ENCODE assay signal across 8 cellular contexts in the genomic region with DNA sequence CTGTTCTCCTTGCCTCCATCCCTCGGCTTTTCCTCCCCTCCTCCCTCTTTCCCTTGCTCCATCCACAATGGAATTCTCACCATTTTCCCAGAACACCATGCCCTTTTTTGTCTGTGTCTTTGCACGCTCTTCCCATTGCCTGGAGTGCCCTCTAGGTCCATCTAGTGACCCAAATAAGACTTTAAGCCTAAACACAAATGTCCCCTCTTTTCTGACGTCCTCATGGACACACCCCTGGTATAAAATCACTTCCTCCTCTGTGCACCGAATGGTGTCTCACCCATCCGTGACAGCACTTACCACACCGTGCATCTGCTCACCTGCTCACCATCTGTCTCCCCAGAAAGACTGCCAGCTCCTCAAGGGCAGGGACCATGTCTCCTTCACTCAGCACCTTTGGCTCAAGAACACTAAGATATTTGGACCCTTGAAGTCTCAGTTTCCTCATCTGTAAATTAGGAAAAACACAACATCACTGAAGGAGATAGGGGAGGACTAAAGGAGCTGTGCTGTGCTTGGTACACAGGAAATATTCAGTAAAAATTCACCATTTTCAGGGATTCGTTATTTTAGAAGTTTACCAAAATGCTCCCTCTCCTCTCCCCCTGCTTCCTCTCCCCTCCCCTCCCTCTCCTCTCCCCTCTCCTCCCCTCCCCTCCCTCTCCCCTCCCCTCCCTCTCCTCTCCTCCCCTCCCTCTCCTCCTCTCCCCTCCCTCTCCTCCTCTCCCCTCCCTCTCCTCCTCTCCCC. TPM values are rescaled to one million over a fixed set of nuclear protein-coding genes. Genes with fewer than 3 reads are reported as not detected.
DNase-seq lines count a peak whose midpoint lies in the region; ATAC-seq, FAIRE-seq and TF ChIP-seq lines count a peak whose summit lies in the region.

No MANE protein-coding gene starts in this region.

- no peak overlapping the region for H2AK5ac ChIP-seq in H9 (ENCODE audit: insufficient read length, low read length)

- H3K79me1 ChIP-seq in H9 (ENCODE audit: insufficient read depth, low read depth, low read length, poor library complexity, severe bottlenecking) = no peaks in the 10 kb centered on the region

- no peak overlapping the region for H3K18ac ChIP-seq in H9 (ENCODE audit: insufficient read length, low read depth, low read length)

- no peak overlapping the region for H3K9ac ChIP-seq in BLaER1
- no peak overlapping the region for H3K9ac ChIP-seq in H9 (ENCODE audit: extremely low read depth, insufficient read length, low read length)

- H3K23ac ChIP-seq in H9 (ENCODE audit: insufficient read length, low read depth, low read length) = no peak overlapping the region

- H3K27ac ChIP-seq in BLaER1 = no peak overlapping the region
- no peak overlapping the region for H3K27ac ChIP-seq in H9 (ENCODE audit: insufficient read length, low read depth, low read length)
- H3K27ac ChIP-seq in cardiac muscle cell = no peak overlapping the region

- peaks cover 33 to 38% of the 10 kb centered on the region in 2 experiments for H3K4me1 Mint-ChIP-seq in H9

- H4K5ac ChIP-seq in H9 (ENCODE audit: insufficient read length, low read depth, low read length) = no peak overlapping the region

- H3K4me3 ChIP-seq in BLaER1 (no peak overlapping the region), cardiac muscle cell (no peak overlapping the region)

- peak overlapping the region; percentile 19; the same call in 1 of the 2 replicates for H3K4me2 ChIP-seq in BLaER1
- H3K4me2 ChIP-seq in H9 (ENCODE audit: insufficient read depth, insufficient read length, low read length) = no peak overlapping the region

- no peak for ATAC-seq in HG02571 (IDR thresholded peaks at IDR 0.05; ENCODE audit: unreplicated experiment)
- ATAC-seq in HG02884 (IDR thresholded peaks at IDR 0.05; ENCODE audit: unreplicated experiment) = no peak

- peaks cover 6% of the 10 kb centered on the region; the same call in 1 of the 2 replicates for H3K4me1 ChIP-seq in BLaER1
- peaks cover 5% of the 10 kb centered on the region; the same call in 1 of the 2 replicates for H3K4me1 ChIP-seq in H9 (ENCODE audit: insufficient read depth, low read length)
- H3K4me1 ChIP-seq in cardiac muscle cell (ENCODE audit: low read depth) = no peaks in the 10 kb centered on the region

- no peaks in the 10 kb centered on the region for H3K36me3 ChIP-seq in BLaER1
- no peaks in the 10 kb centered on the region for H3K36me3 ChIP-seq in cardiac muscle cell

- H4K8ac ChIP-seq in H9 (replicated peaks; ENCODE audit: insufficient read length, low read depth, low read length) = no peak overlapping the region

- H2BK120ac ChIP-seq in H9 (ENCODE audit: low read depth, low read length, poor library complexity, severe bottlenecking) = no peak overlapping the region

- no peak overlapping the region for H4K91ac ChIP-seq in H9 (ENCODE audit: insufficient read length, low read depth, low read length)

- no peaks in the 10 kb centered on the region for H3K27me3 ChIP-seq in BLaER1
- no peaks in the 10 kb centered on the region for H3K27me3 ChIP-seq in H9 (ENCODE audit: insufficient read depth, low read length)
- H3K27me3 ChIP-seq in cardiac muscle cell = no peaks in the 10 kb centered on the region

- H3K4me3 Mint-ChIP-seq in H9 = no peak overlapping the region

- no peak overlapping the region for H2BK20ac ChIP-seq in H9 (ENCODE audit: low read depth, low read length, poor library complexity, severe bottlenecking)

- H3K36me3 Mint-ChIP-seq in H9 (ENCODE audit: insufficient read depth in 1 of 3, low read depth in 3 of 3) = no peaks in the 10 kb centered on the region

- no peak overlapping the region for H3K56ac ChIP-seq in H9 (ENCODE audit: insufficient read length, low read depth, low read length)

- H3K23me2 ChIP-seq in H9 (ENCODE audit: insufficient read length, low read depth, low read length, poor library complexity, severe bottlenecking) = no peaks in the 10 kb centered on the region

- peaks cover 0 to 3% of the 10 kb centered on the region in 2 experiments; a peak in 1 of 5 replicates for H3K9me3 Mint-ChIP-seq in H9

- H3T11ph ChIP-seq in H9 (ENCODE audit: low read length) = no peak overlapping the region

- no peak overlapping the region for H3K14ac ChIP-seq in H9 (ENCODE audit: insufficient read depth, low read length)

- H3K27me3 Mint-ChIP-seq in H9 (ENCODE audit: low read depth) = peaks cover 10% of the 10 kb centered on the region

- H3K9me3 ChIP-seq in BLaER1 (no peaks in the 10 kb centered on the region), H9 (ENCODE audit: control insufficient read depth, low read depth, low read length) (no peaks in the 10 kb centered on the region), cardiac muscle cell (ENCODE audit: low read depth) (no peaks in the 10 kb centered on the region)

- CTCF ChIA-PET in HEK293T (lab: Yijun Ruan, JAX) = interaction anchor here (1.5 kb wide), 1 partner anchor 10 kb away, joined by 10 read pairs; no protein-coding TSS in a partner anchor

- H3K27ac Mint-ChIP-seq in H9 = peak overlapping the region in 1 of 3 experiments; percentile 23; a peak in 3 of 7 replicates

- no peak overlapping the region for H2BK12ac ChIP-seq in H9 (ENCODE audit: insufficient read length, low read depth, low read length)

- H3K79me2 ChIP-seq in H9 (ENCODE audit: insufficient read depth, low read length) = no peaks in the 10 kb centered on the region

- H4K20me1 ChIP-seq in BLaER1 = no peaks in the 10 kb centered on the region
- no peaks in the 10 kb centered on the region for H4K20me1 ChIP-seq in H9 (ENCODE audit: control insufficient read depth, insufficient read depth, insufficient read length)

- WGBS in H9 (ENCODE audit: extremely low coverage, insufficient read length, low lambda C conversion rate) = no CpG with 5 or more reads among the region's 7 CpGs

- no peak overlapping the region for H2AFZ ChIP-seq in H9 (ENCODE audit: low read length)

- TF ChIP-seq CTCF in H9 (conservative IDR thresholded peaks at IDR 0.05) (peak; percentile 37; the same call in 2 of the 3 replicates), cardiac muscle cell (IDR thresholded peaks at IDR 0.05; ENCODE audit: low read depth, low read length) (peak; percentile 45)

- FAIRE-seq in RCC 7860 (lab: Jason Lieb, UNC) = no peak

- no peak for DNase-seq in H9
- DNase-seq in RCC 7860 (ENCODE audit: low spot score) = peak; percentile 17
- DNase-seq in cardiac muscle cell (ENCODE audit: low read depth in 1 of 2, low spot score in 1 of 2) = peak; percentile 24 to 69
- no peak for DNase-seq in activated naive CD4-positive, alpha-beta T cell treated with Interleukin-2 at 50 U/mL for 16 hours
- DNase-seq in HEK293T (ENCODE audit: extremely low spot score) = no peak

- POLR2A ChIA-PET in HEK293T (lab: Yijun Ruan, JAX) = no interaction called here

- no peak overlapping the region for H2BK5ac ChIP-seq in H9 (ENCODE audit: insufficient read length, low read length)

- H3K4ac ChIP-seq in H9 (ENCODE audit: low read depth, low read length) = no peak overlapping the region

- no peak overlapping the region for H2BK15ac ChIP-seq in H9 (ENCODE audit: low read depth, low read length)

TF ChIP-seq in HEK293T, 16 proteins besides CTCF, POLR2A, EP300 and RAD21:
- no peak for TF ChIP-seq NFRKB (IDR thresholded peaks at IDR 0.05)
- TF ChIP-seq PKNOX1 (IDR thresholded peaks at IDR 0.05) = no peak
- TF ChIP-seq FOXK2 (IDR thresholded peaks at IDR 0.05) = no peak
- TF ChIP-seq CTBP1 (IDR thresholded peaks at IDR 0.05; ENCODE audit: borderline replicate concordance) = no peak
TF ChIP-seq in HEK293T: peak in this region for 0.

RNA-seq across cellular contexts. Expression of gene CPT2, which starts 23.7 kb away (rescaled TPM):
- total RNA-seq in H9 (2021) (28.9 and 33.2 TPM in 2 replicates), cardiac muscle cell (47.1 and 60.8 TPM in 2 replicates)
- 52.3 and 60.1 TPM in 2 replicates for polyA plus RNA-seq in cardiac muscle cell

RNA-seq across cellular contexts. Expression of gene SLC1A7, which starts 30.5 kb away (rescaled TPM):
- total RNA-seq in H9 (2021) = not detected in 2 replicates
- total RNA-seq in cardiac muscle cell = not detected in 2 replicates
- polyA plus RNA-seq in cardiac muscle cell = 0.15 TPM in 1 of 2 replicates, not detected in the other

RNA-seq across cellular contexts. Expression of gene CZIB, which starts 47.5 kb away (rescaled TPM):
- total RNA-seq in H9 (2021) = 67.0 and 73.2 TPM in 2 replicates
- total RNA-seq in cardiac muscle cell = 49.7 and 62.2 TPM in 2 replicates
- 83.7 and 94.4 TPM in 2 replicates for polyA plus RNA-seq in cardiac muscle cell

Comparison
In these comparisons a context has a peak if more than half of its experiments do, and no peak if none do; other contexts are left out.
1. DNase-seq: peak in RCC 7860 (single experiment) and cardiac muscle cell (2 of 2); none in H9 (single experiment), activated naive CD4-positive, alpha-beta T cell treated with Interleukin-2 at 50 U/mL for 16 hours (single experiment) and HEK293T (single experiment).